In genomic region chr2:214742119-214742518, GRCh38 we compare ENCODE assay signal across 28 cellular contexts.
"Had no signal": no experiment of that assay in that cellular context is flagged by ENCODE, and none has a peak within 500 bp of the region (broad histone marks: within the 10 kb centered on the region; RNA-seq: fewer than 3 reads in every experiment).

No MANE protein-coding gene starts in this region.

- H3K27me3 Mint-ChIP-seq: activated CD8-positive, alpha-beta memory T cell treated with anti-CD3 and anti-CD28 coated beads, Interleukin-2, amount 10 ng/mL, durations not matched to agents 7 days and 5 days; activated naive CD4-positive, alpha-beta T cell treated with anti-CD3 and anti-CD28 coated beads, Interleukin-2, amount 50 U/mL, for 24 hours; activated naive CD8-positive, alpha-beta T cell treated with anti-CD3 and anti-CD28 coated beads, Interleukin-2, amount 50 U/mL, for 24 hours; effector memory CD8-positive, alpha-beta T cell; naive thymus-derived CD8-positive, alpha-beta T cell; stimulated activated naive B cell treated with anti-CD40 and anti-IgM and Interleukin-4, amounts not matched to agents 10 μg/mL and 1 μg/mL and 100 μg/mL, for 72 hours had no signal

- H3K27me3 ChIP-seq: gastrocnemius medialis, left lung, right atrium auricular region, suprapubic skin, tibial artery, upper lobe of right lung had no signal

- DNase-seq: activated CD4-positive, alpha-beta T cell treated with anti-CD3 and anti-CD28 coated beads, Interleukin-2, amount 50 U/mL, for 1 hour; activated CD8-positive, alpha-beta memory T cell treated with anti-CD3 and anti-CD28 coated beads, Interleukin-2, amount 10 ng/mL, durations not matched to agents 7 days and 5 days; activated CD8-positive, alpha-beta T cell treated with anti-CD3 and anti-CD28 coated beads, Interleukin-2, amount 10 ng/mL, durations not matched to agents 7 days and 5 days; activated naive CD8-positive, alpha-beta T cell treated with anti-CD3 and anti-CD28 coated beads, Interleukin-2, amount 50 U/mL, for 24 hours; activated T-cell treated with anti-CD3 and anti-CD28 coated beads, Interleukin-2, amount 50 U/mL, for 48 hours; amygdala; caudate nucleus; cortex of kidney; effector memory CD8-positive, alpha-beta T cell; erythroblast; gastrocnemius medialis; glutamatergic neuron; left lung; lower lobe of right lung; mesenchymal stem cell; naive thymus-derived CD8-positive, alpha-beta T cell; occipital lobe; stimulated activated CD4-positive, alpha-beta T cell treated with anti-CD3 and anti-CD28 coated beads, Interleukin-15, amount 100 ng/mL, for 24 hours; stimulated activated CD4-positive, alpha-beta T cell treated with anti-CD3 and anti-CD28 coated beads, Interleukin-2, amount 100 ng/mL, for 24 hours; stimulated activated naive B cell treated with anti-CD40 and anti-IgM and Interleukin-4, amounts not matched to agents 10 μg/mL and 1 μg/mL and 100 μg/mL, for 72 hours; tibial artery; upper lobe of right lung; WERI-Rb-1 had no signal

- H3K4me1 Mint-ChIP-seq: neural crest cell had no signal

- H3K9me3 ChIP-seq: gastrocnemius medialis, left lung, lower lobe of right lung, right atrium auricular region, suprapubic skin, tibial artery, upper lobe of right lung had no signal

- H3K4me3 Mint-ChIP-seq: activated CD8-positive, alpha-beta memory T cell treated with anti-CD3 and anti-CD28 coated beads, Interleukin-2, amount 10 ng/mL, durations not matched to agents 7 days and 5 days; activated CD8-positive, alpha-beta T cell treated with anti-CD3 and anti-CD28 coated beads, Interleukin-2, amount 10 ng/mL, durations not matched to agents 7 days and 5 days; activated naive CD4-positive, alpha-beta T cell treated with anti-CD3 and anti-CD28 coated beads, Interleukin-2, amount 50 U/mL, for 24 hours; activated naive CD8-positive, alpha-beta T cell treated with anti-CD3 and anti-CD28 coated beads, Interleukin-2, amount 50 U/mL, for 24 hours; effector memory CD8-positive, alpha-beta T cell; naive thymus-derived CD8-positive, alpha-beta T cell; neural crest cell; stimulated activated naive B cell treated with anti-CD40 and anti-IgM and Interleukin-4, amounts not matched to agents 10 μg/mL and 1 μg/mL and 100 μg/mL, for 72 hours had no signal

- ATAC-seq: activated CD8-positive, alpha-beta memory T cell treated with anti-CD3 and anti-CD28 coated beads, Interleukin-2, amount 10 ng/mL, durations not matched to agents 7 days and 5 days; activated CD8-positive, alpha-beta T cell treated with anti-CD3 and anti-CD28 coated beads, Interleukin-2, amount 10 ng/mL, durations not matched to agents 7 days and 5 days; activated naive CD8-positive, alpha-beta T cell treated with anti-CD3 and anti-CD28 coated beads, Interleukin-2, amount 50 U/mL, for 24 hours; effector memory CD8-positive, alpha-beta T cell; gastrocnemius medialis; left lung; lower lobe of right lung; naive thymus-derived CD8-positive, alpha-beta T cell; stimulated activated naive B cell treated with anti-CD40 and anti-IgM and Interleukin-4, amounts not matched to agents 10 μg/mL and 1 μg/mL and 100 μg/mL, for 72 hours; upper lobe of right lung had no signal

- H3K27ac Mint-ChIP-seq: activated CD8-positive, alpha-beta memory T cell treated with anti-CD3 and anti-CD28 coated beads, Interleukin-2, amount 10 ng/mL, durations not matched to agents 7 days and 5 days; activated CD8-positive, alpha-beta T cell treated with anti-CD3 and anti-CD28 coated beads, Interleukin-2, amount 10 ng/mL, durations not matched to agents 7 days and 5 days; activated naive CD4-positive, alpha-beta T cell treated with anti-CD3 and anti-CD28 coated beads, Interleukin-2, amount 50 U/mL, for 24 hours; activated naive CD8-positive, alpha-beta T cell treated with anti-CD3 and anti-CD28 coated beads, Interleukin-2, amount 50 U/mL, for 24 hours; activated T-helper 2 cell treated with anti-CD3 and anti-CD28 coated beads, Interferon-gamma antibody, Interleukin-2, Interleukin-4, amounts not matched to agents 10 μg/mL and 5 μg/mL and 100 μg/mL, durations not matched to agents 14 hours and 24 hours and 36 hours; effector memory CD8-positive, alpha-beta T cell; naive thymus-derived CD8-positive, alpha-beta T cell; stimulated activated naive B cell treated with anti-CD40 and anti-IgM and Interleukin-4, amounts not matched to agents 10 μg/mL and 1 μg/mL and 100 μg/mL, for 72 hours had no signal

- H3K9me3 Mint-ChIP-seq: activated naive CD4-positive, alpha-beta T cell treated with anti-CD3 and anti-CD28 coated beads, Interleukin-2, amount 50 U/mL, for 24 hours; activated naive CD8-positive, alpha-beta T cell treated with anti-CD3 and anti-CD28 coated beads, Interleukin-2, amount 50 U/mL, for 24 hours; activated T-helper 2 cell treated with anti-CD3 and anti-CD28 coated beads, Interferon-gamma antibody, Interleukin-2, Interleukin-4, amounts not matched to agents 10 μg/mL and 5 μg/mL and 100 μg/mL, durations not matched to agents 14 hours and 24 hours and 36 hours; effector memory CD8-positive, alpha-beta T cell; neural crest cell; stimulated activated naive B cell treated with anti-CD40 and anti-IgM and Interleukin-4, amounts not matched to agents 10 μg/mL and 1 μg/mL and 100 μg/mL, for 72 hours had no signal

- H3K4me3 ChIP-seq: gastrocnemius medialis, left lung, lower lobe of right lung, right atrium auricular region, suprapubic skin, tibial artery, upper lobe of right lung had no signal
